1 cellular context compared by ENCODE assay signal in the genomic region with DNA sequence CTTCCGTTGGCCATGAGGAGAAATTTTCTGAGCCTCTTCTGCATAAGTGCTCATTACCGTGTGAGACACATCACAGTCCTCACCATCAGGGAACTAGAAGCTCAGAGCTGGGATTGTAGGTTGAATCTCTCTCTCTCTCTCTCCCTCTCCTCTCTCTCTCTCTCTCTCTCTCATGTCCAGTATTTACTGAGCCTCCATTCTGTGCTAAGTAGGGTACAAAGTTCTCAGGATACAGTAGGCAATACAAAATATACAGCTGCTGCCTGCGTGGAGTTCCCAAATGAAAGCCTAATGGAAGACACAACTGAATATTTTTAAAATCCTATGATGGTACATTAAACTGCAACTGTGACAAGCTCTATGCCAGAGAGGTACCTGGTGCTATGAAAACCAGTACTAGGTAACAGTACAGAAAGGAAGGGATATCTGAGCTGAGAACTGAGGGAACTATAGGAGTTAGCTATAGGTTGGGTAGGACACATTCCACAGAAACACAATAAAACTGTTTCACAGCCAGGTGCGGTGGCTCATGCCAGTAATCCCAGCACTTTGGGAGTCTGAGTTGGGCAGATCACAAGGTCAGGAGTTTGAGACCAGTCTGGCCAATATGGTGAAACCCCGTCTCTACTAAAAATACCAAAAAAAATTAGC.
TF ChIP-seq lines count a peak whose summit lies in the region.

No MANE protein-coding gene starts in this region.

TF ChIP-seq in HepG2, 621 proteins besides CTCF, POLR2A, EP300 and RAD21 (continued from another document and continues in another):
- TF ChIP-seq CEBPZ (IDR thresholded peaks at IDR 0.05; ENCODE audit: low read length) (no peak), HCFC1 (IDR thresholded peaks at IDR 0.05; ENCODE audit: low read depth, low read length) (no peak), ZNF274 (CRISPR knock-in tag; IDR thresholded peaks at IDR 0.05) (no peak), FLYWCH1 (CRISPR knock-in tag; IDR thresholded peaks at IDR 0.05) (no peak), HNF4A (CRISPR knock-in tag; IDR thresholded peaks at IDR 0.05) (peak; percentile 94), ZFP36L2 (CRISPR knock-in tag; IDR thresholded peaks at IDR 0.05) (no peak), ZNF652 (CRISPR knock-in tag; IDR thresholded peaks at IDR 0.05; ENCODE audit: borderline replicate concordance, low read depth) (no peak), RFX3 (CRISPR knock-in tag; IDR thresholded peaks at IDR 0.05) (no peak), MAX (IDR thresholded peaks at IDR 0.05) (peak; percentile 46; the same call in 1 of the 2 replicates), MXI1 (IDR thresholded peaks at IDR 0.05; ENCODE audit: borderline replicate concordance, low read depth, low read length) (no peak), ZNF326 (CRISPR knock-in tag; IDR thresholded peaks at IDR 0.05; ENCODE audit: borderline replicate concordance) (no peak), ZNF556 (CRISPR knock-in tag; IDR thresholded peaks at IDR 0.05; ENCODE audit: borderline replicate concordance) (no peak), ZHX2 (IDR thresholded peaks at IDR 0.05; ENCODE audit: low read depth) (no peak), ZHX2 (CRISPR knock-in tag; IDR thresholded peaks at IDR 0.05; ENCODE audit: borderline replicate concordance) (no peak), ARNT2 (CRISPR knock-in tag; IDR thresholded peaks at IDR 0.05; ENCODE audit: low read depth) (no peak), RNF219 (CRISPR knock-in tag; IDR thresholded peaks at IDR 0.05) (no peak), SETDB1 (CRISPR knock-in tag; IDR thresholded peaks at IDR 0.05; ENCODE audit: borderline replicate concordance) (no peak)
- TF ChIP-seq, protein P1, sequence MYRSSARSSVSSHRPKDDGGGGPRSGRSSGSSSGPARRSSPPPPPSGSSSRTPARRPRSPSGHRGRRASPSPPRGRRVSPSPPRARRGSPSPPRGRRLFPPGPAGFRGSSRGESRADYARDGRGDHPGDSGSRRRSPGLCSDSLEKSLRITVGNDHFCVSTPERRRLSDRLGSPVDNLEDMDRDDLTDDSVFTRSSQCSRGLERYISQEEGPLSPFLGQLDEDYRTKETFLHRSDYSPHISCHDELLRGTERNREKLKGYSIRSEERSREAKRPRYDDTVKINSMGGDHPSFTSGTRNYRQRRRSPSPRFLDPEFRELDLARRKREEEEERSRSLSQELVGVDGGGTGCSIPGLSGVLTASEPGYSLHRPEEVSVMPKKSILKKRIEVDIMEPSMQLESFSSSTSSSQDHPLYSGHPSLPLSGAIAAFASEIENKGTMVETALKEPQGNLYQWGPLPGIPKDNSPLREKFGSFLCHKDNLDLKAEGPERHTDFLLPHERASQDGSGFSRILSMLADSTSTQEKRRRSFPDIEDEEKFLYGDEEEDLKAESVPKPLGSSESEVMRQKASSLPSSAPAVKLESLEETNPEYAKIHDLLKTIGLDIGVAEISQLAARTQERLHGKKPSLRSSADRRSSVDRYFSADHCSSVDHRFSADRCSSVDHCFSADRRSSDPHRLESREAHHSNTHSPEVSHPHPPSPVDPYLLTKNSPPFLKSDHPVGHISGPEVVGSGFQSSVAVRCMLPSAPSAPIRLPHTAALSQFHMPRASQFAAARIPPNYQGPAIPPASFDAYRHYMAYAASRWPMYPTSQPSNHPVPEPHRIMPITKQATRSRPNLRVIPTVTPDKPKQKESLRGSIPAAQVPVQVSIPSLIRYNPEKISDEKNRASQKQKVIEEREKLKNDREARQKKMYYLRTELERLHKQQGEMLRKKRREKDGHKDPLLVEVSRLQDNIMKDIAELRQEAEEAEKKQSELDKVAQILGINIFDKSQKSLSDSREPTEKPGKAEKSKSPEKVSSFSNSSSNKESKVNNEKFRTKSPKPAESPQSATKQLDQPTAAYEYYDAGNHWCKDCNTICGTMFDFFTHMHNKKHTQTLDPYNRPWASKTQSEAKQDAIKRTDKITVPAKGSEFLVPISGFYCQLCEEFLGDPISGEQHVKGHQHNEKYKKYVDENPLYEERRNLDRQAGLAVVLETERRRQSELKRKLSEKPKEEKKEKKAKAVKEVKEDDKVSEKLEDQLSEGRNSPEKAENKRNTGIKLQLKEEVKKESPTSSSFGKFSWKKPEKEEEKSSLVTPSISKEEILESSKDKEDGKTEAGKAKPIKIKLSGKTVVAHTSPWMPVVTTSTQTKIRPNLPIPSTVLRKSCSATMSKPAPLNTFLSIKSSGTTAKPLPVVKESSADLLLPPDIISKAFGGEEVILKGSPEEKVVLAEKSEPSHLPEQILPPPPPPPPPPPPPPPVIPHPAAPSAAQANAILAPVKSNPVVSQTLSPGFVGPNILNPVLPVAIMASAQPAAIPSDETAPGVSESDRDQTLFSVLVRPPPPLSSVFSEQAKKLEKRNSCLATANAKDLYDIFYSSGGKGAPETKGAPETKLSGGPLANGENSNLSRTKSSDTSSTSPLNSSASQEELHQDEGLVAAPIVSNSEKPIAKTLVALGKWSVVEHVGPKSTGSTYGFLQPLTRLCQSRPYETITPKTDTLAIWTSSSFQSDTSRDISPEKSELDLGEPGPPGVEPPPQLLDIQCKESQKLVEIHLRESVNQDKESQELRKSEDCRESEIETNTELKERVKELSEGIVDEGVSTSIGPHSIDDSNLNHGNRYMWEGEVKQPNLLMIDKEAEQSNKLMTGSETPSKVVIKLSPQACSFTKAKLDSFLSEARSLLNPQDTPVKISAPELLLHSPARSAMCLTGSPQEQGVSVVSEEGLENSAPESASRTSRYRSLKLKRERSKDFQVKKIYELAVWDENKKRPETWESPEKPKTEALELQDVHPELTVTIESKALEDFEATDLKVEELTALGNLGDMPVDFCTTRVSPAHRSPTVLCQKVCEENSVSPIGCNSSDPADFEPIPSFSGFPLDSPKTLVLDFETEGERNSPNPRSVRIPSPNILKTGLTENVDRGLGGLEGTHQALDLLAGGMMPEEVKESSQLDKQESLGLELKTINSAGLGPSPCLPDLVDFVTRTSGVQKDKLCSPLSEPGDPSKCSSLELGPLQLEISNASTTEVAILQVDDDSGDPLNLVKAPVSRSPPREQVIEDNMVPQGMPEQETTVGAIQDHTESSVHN (CRISPR knock-in tag; IDR thresholded peaks at IDR 0.05) = no peak
- TF ChIP-seq, protein P2, sequence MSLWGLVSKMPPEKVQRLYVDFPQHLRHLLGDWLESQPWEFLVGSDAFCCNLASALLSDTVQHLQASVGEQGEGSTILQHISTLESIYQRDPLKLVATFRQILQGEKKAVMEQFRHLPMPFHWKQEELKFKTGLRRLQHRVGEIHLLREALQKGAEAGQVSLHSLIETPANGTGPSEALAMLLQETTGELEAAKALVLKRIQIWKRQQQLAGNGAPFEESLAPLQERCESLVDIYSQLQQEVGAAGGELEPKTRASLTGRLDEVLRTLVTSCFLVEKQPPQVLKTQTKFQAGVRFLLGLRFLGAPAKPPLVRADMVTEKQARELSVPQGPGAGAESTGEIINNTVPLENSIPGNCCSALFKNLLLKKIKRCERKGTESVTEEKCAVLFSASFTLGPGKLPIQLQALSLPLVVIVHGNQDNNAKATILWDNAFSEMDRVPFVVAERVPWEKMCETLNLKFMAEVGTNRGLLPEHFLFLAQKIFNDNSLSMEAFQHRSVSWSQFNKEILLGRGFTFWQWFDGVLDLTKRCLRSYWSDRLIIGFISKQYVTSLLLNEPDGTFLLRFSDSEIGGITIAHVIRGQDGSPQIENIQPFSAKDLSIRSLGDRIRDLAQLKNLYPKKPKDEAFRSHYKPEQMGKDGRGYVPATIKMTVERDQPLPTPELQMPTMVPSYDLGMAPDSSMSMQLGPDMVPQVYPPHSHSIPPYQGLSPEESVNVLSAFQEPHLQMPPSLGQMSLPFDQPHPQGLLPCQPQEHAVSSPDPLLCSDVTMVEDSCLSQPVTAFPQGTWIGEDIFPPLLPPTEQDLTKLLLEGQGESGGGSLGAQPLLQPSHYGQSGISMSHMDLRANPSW (CRISPR knock-in tag; IDR thresholded peaks at IDR 0.05; ENCODE audit: borderline replicate concordance) = no peak
- TF ChIP-seq, protein P3, sequence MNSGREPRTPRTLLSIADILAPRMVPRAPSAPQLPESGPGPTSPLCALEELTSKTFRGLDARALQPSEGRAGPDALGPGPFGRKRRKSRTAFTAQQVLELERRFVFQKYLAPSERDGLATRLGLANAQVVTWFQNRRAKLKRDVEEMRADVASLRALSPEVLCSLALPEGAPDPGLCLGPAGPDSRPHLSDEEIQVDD (CRISPR knock-in tag; IDR thresholded peaks at IDR 0.05; ENCODE audit: borderline replicate concordance) = no peak
